Comparison of ENCODE assay signal across 11 cellular contexts in the genomic region with DNA sequence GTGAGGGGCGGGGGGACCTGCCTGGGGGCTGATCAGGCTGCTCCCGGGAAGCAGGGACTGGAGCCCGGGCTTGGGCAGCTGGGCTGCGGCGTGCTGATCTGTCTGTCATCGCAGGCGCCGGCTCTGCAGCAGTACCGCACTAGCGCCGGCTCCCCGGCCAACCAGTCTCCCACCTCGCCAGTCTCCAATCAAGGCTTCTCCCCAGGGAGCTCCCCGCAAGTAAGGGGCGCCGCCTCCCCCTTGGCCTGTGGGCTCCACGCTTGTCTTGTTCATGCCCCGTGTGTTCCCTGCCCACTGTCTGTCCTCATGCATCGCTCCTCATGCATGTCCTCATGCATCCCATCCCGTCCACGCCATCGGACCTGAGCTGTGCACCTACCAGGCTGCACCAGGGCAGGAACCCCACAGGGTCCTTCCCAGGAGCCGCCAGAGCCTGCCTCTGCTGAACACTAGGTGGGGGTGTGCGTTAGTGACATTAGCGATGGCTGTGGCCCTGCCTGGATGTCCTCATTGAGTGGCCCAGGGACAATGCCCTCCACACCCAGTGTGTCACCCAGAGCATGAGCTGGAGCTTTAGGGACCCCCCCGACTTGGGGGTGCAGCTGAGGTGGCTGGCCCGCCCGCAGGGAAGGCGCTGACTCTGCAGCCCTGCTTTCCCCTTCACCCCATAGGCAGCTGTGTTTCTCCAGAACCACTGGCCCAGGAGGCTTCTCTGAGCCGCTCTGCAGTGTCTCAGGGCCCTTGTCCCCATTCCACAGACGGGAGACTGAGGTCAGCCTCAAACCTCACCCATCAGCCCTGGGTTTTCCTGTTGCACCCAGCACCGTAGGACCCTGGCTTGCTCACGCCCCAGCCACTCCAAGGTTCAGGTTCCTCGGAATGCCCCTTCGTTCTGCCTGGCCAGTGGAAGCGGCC. TPM values are rescaled to one million over a fixed set of nuclear protein-coding genes. Genes with fewer than 3 reads are reported as not detected.
DNase-seq lines count a peak whose midpoint lies in the region; TF ChIP-seq lines count a peak whose summit lies in the region.
"Had no signal": no experiment of that assay in that cellular context is flagged by ENCODE, and none has a peak within 500 bp of the region (broad histone marks: within the 10 kb centered on the region; RNA-seq: fewer than 3 reads in every experiment).

No MANE protein-coding gene starts in this region.

- DNase-seq in SIG-M5 treated with dmso at 0.1 percent for 504 hours (lab: John Stamatoyannopoulos, UW; ENCODE audit: unreplicated experiment) = peak; percentile 22
- no peak for DNase-seq in SIG-M5 (lab: John Stamatoyannopoulos, UW)
- no peak for DNase-seq in brain microvascular endothelial cell
- DNase-seq in posterior vena cava (ENCODE audit: low spot score) = peak; percentile 76
- DNase-seq in stimulated activated naive CD4-positive, alpha-beta T cell treated with Interleukin-2 at 50 U/mL for 16 hours (lab: John Stamatoyannopoulos, UW) = no peak
- DNase-seq in medulla oblongata (ENCODE audit: extremely low spot score) = no peak
- no peak for DNase-seq in dedifferentiated amniotic fluid mesenchymal stem cell (ENCODE audit: extremely low spot score)
- DNase-seq: activated gamma-delta T cell; effector CD8-positive, alpha-beta T cell; T-helper 2 cell had no signal

- TF ChIP-seq EP300 in Ishikawa (IDR thresholded peaks at IDR 0.05; ENCODE audit: borderline replicate concordance) = no peak

- intact Hi-C loops in posterior vena cava (cut with DNase I) = loop anchor here in 1 of 2 donors (1.0 kb wide), 1 partner anchor 29 kb away; no protein-coding TSS in a partner anchor

- H3K27ac ChIP-seq in brain microvascular endothelial cell = no peak overlapping the region

- peak; percentile 59 for TF ChIP-seq CTCF in brain microvascular endothelial cell (IDR thresholded peaks at IDR 0.05; ENCODE audit: low read depth, low read length, missing control alignments)

- H3K4me3 ChIP-seq in brain microvascular endothelial cell (ENCODE audit: low read depth, low read length) = no peak overlapping the region

- in situ Hi-C loops in brain microvascular endothelial cell (cut with HindIII; ENCODE audit: low pct_ligation_motif_present, low sequenced_read_pairs) = no loop called here

- no peaks in the 10 kb centered on the region for H3K27me3 ChIP-seq in brain microvascular endothelial cell (replicated peaks)

- peak; percentile 40 for TF ChIP-seq RAD21 in Ishikawa (IDR thresholded peaks at IDR 0.05; ENCODE audit: low read depth)

- no peaks in the 10 kb centered on the region for H3K36me3 ChIP-seq in brain microvascular endothelial cell (replicated peaks)

TF ChIP-seq in Ishikawa, 13 proteins besides CTCF, POLR2A, EP300 and RAD21:
- TF ChIP-seq ZBTB7A (IDR thresholded peaks at IDR 0.05; ENCODE audit: low read depth) (no peak), EGR1 (IDR thresholded peaks at IDR 0.05) (no peak), CEBPB (IDR thresholded peaks at IDR 0.05) (no peak), YY1 (IDR thresholded peaks at IDR 0.05; ENCODE audit: low read depth) (no peak), TEAD4 (IDR thresholded peaks at IDR 0.05) (no peak), NFIC (IDR thresholded peaks at IDR 0.05) (no peak)
- TF ChIP-seq, protein P1, sequence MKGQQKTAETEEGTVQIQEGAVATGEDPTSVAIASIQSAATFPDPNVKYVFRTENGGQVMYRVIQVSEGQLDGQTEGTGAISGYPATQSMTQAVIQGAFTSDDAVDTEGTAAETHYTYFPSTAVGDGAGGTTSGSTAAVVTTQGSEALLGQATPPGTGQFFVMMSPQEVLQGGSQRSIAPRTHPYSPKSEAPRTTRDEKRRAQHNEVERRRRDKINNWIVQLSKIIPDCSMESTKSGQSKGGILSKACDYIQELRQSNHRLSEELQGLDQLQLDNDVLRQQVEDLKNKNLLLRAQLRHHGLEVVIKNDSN (IDR thresholded peaks at IDR 0.05) = no peak
- TF ChIP-seq, protein P2, sequence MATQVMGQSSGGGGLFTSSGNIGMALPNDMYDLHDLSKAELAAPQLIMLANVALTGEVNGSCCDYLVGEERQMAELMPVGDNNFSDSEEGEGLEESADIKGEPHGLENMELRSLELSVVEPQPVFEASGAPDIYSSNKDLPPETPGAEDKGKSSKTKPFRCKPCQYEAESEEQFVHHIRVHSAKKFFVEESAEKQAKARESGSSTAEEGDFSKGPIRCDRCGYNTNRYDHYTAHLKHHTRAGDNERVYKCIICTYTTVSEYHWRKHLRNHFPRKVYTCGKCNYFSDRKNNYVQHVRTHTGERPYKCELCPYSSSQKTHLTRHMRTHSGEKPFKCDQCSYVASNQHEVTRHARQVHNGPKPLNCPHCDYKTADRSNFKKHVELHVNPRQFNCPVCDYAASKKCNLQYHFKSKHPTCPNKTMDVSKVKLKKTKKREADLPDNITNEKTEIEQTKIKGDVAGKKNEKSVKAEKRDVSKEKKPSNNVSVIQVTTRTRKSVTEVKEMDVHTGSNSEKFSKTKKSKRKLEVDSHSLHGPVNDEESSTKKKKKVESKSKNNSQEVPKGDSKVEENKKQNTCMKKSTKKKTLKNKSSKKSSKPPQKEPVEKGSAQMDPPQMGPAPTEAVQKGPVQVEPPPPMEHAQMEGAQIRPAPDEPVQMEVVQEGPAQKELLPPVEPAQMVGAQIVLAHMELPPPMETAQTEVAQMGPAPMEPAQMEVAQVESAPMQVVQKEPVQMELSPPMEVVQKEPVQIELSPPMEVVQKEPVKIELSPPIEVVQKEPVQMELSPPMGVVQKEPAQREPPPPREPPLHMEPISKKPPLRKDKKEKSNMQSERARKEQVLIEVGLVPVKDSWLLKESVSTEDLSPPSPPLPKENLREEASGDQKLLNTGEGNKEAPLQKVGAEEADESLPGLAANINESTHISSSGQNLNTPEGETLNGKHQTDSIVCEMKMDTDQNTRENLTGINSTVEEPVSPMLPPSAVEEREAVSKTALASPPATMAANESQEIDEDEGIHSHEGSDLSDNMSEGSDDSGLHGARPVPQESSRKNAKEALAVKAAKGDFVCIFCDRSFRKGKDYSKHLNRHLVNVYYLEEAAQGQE (IDR thresholded peaks at IDR 0.05; ENCODE audit: low read depth) = no peak

RNA-seq across cellular contexts. Expression of gene COMP, which starts 19.5 kb away (rescaled TPM):
- total RNA-seq in posterior vena cava = 100 to 1,000 TPM in 1 of 2 donors, 10 to 100 TPM in 1; 72.2 to 403 TPM

Comparison
In these comparisons a context has a peak if more than half of its experiments do, and no peak if none do; other contexts are left out.
1. DNase-seq: peak in SIG-M5 treated with dmso at 0.1 percent for 504 hours (single experiment) and posterior vena cava (single experiment); none in SIG-M5 (single experiment), brain microvascular endothelial cell (single experiment), stimulated activated naive CD4-positive, alpha-beta T cell treated with Interleukin-2 at 50 U/mL for 16 hours (single experiment), medulla oblongata (single experiment) and dedifferentiated amniotic fluid mesenchymal stem cell (single experiment).